Comparison of ENCODE assay signal across 9 cellular contexts in genomic region chr6:169162968-169163903, GRCh38.
DNase-seq lines count a peak whose midpoint lies in the region; ATAC-seq, FAIRE-seq and TF ChIP-seq lines count a peak whose summit lies in the region.
"Had no signal": no experiment of that assay in that cellular context is flagged by ENCODE, and none has a peak within 500 bp of the region (broad histone marks: within the 10 kb centered on the region; RNA-seq: fewer than 3 reads in every experiment).

No MANE protein-coding gene starts in this region.

- H3K36me3 Mint-ChIP-seq in nephron (ENCODE audit: low read depth) = no peaks in the 10 kb centered on the region

- H3K9me3 ChIP-seq in BLaER1 (peaks cover 6% of the 10 kb centered on the region; the same call in 1 of the 2 replicates), small intestine (ENCODE audit: control insufficient read depth, low read depth) (no peaks in the 10 kb centered on the region)

- no peak overlapping the region for H3K4me3 Mint-ChIP-seq in nephron

- no peak overlapping the region for H3K9ac ChIP-seq in BLaER1

- H3K9me3 Mint-ChIP-seq in nephron = peaks cover 3% of the 10 kb centered on the region

- peaks cover 7% of the 10 kb centered on the region for H3K27me3 Mint-ChIP-seq in nephron (ENCODE audit: low read depth)

- H3K4me3 ChIP-seq in BLaER1 (no peak overlapping the region), coronary artery (peak overlapping the region; percentile 60), small intestine (ENCODE audit: low read depth in 1 of 2, low read length in 2 of 2) (no peak overlapping the region)

- no peak for ATAC-seq in HG03354 (IDR thresholded peaks at IDR 0.05; ENCODE audit: poor library complexity, severe bottlenecking, unreplicated experiment)
- no peak for ATAC-seq in HG03432 (IDR thresholded peaks at IDR 0.05; ENCODE audit: unreplicated experiment)

- H3K27ac Mint-ChIP-seq in nephron = peak overlapping the region in 2 of 3 experiments; percentile 78 to 86

- DNase-seq in LoVo (ENCODE audit: low spot score) (peak; percentile 1), coronary artery (ENCODE audit: low spot score) (no peak), GM19238 (ENCODE audit: insufficient read length, low spot score) (no peak), small intestine (no peak)
- DNase-seq: stimulated activated naive CD4-positive, alpha-beta T cell treated with Interleukin-2 at 50 U/mL for 16 hours had no signal

- WGBS in small intestine, 3 donors = 72 to 81% (median 79%) methylated on average over 11 of the region's 11 CpGs

- H3K27ac ChIP-seq in BLaER1 (no peak overlapping the region), coronary artery (peak overlapping the region; percentile 88 to 94), small intestine (ENCODE audit: low read depth in 1 of 2, low read length in 1 of 2) (no peak overlapping the region)

- H3K4me1 Mint-ChIP-seq in nephron = peaks cover 64% of the 10 kb centered on the region

- no peaks in the 10 kb centered on the region for H3K36me3 ChIP-seq in BLaER1
- no peaks in the 10 kb centered on the region for H3K36me3 ChIP-seq in small intestine (ENCODE audit: control insufficient read depth in 2 of 2, insufficient read depth in 2 of 2, low read length in 2 of 2)

- H3K27me3 ChIP-seq in BLaER1 (no peaks in the 10 kb centered on the region), small intestine (ENCODE audit: control insufficient read depth in 2 of 2, insufficient read depth in 2 of 2, low read length in 2 of 2) (no peaks in the 10 kb centered on the region)

- H3K4me2 ChIP-seq in BLaER1 = peak overlapping the region; percentile 17; the same call in 1 of the 2 replicates

- H3K4me1 ChIP-seq in BLaER1 (no peaks in the 10 kb centered on the region; the same call in 1 of the 2 replicates), small intestine (ENCODE audit: control insufficient read depth in 2 of 2, insufficient read depth in 1 of 2, low read depth in 1 of 2, low read length in 1 of 2) (no peaks in the 10 kb centered on the region)

- no peak for TF ChIP-seq CTCF in coronary artery (IDR thresholded peaks at IDR 0.05)
- no peak for TF ChIP-seq CTCF in nephron (IDR thresholded peaks at IDR 0.05; ENCODE audit: unreplicated experiment in 3 of 3)

- no peaks in the 10 kb centered on the region for H4K20me1 ChIP-seq in BLaER1

- FAIRE-seq in small intestine (lab: Jason Lieb, UNC) = no peak

Comparison
In these comparisons a context has a peak if more than half of its experiments do, and no peak if none do; other contexts are left out.
1. H3K27ac ChIP-seq: peak in coronary artery (2 of 2); none in BLaER1 (single experiment) and small intestine (0 of 2).